20 cellular contexts compared by ENCODE assay signal in genomic region chr13:98401936-98402335, GRCh38.
"Had no signal": no experiment of that assay in that cellular context is flagged by ENCODE, and none has a peak within 500 bp of the region (broad histone marks: within the 10 kb centered on the region; RNA-seq: fewer than 3 reads in every experiment).

No MANE protein-coding gene starts in this region.

- H3K4me3 Mint-ChIP-seq: activated B cell treated with CpG ODN at 0.5 μM for 24 hours; activated CD4-positive, alpha-beta memory T cell treated with anti-CD3 and anti-CD28 coated beads, Interleukin-2, amount 10 ng/mL, durations not matched to agents 7 days and 5 days; activated CD8-positive, alpha-beta memory T cell treated with anti-CD3 and anti-CD28 coated beads, Interleukin-2, amount 10 ng/mL, durations not matched to agents 7 days and 5 days; activated naive CD8-positive, alpha-beta T cell treated with anti-CD3 and anti-CD28 coated beads, Interleukin-2, amount 10 ng/mL, durations not matched to agents 7 days and 5 days; activated T-helper 17 cell treated with anti-CD3 and anti-CD28 coated beads, Interleukin-2, amount 50 U/mL, for 72 hours; naive thymus-derived CD8-positive, alpha-beta T cell had no signal

- H3K27ac Mint-ChIP-seq: activated B cell treated with CpG ODN at 0.5 μM for 24 hours; activated CD4-positive, alpha-beta memory T cell treated with anti-CD3 and anti-CD28 coated beads, Interleukin-2, amount 10 ng/mL, durations not matched to agents 7 days and 5 days; activated CD8-positive, alpha-beta memory T cell treated with anti-CD3 and anti-CD28 coated beads, Interleukin-2, amount 10 ng/mL, durations not matched to agents 7 days and 5 days; activated naive CD8-positive, alpha-beta T cell treated with anti-CD3 and anti-CD28 coated beads, Interleukin-2, amount 10 ng/mL, durations not matched to agents 7 days and 5 days; activated T-helper 17 cell treated with anti-CD3 and anti-CD28 coated beads, Interleukin-2, amount 50 U/mL, for 72 hours had no signal

- H3K27ac ChIP-seq: dorsolateral prefrontal cortex, hepatocyte, tibial artery, uterus had no signal

- DNase-seq: activated B cell treated with CpG ODN at 0.5 μM for 24 hours; activated CD4-positive, alpha-beta memory T cell treated with anti-CD3 and anti-CD28 coated beads, Interleukin-2, amount 10 ng/mL, durations not matched to agents 7 days and 5 days; activated CD4-positive, alpha-beta T cell treated with anti-CD3 and anti-CD28 coated beads for 48 hours; activated CD8-positive, alpha-beta memory T cell treated with anti-CD3 and anti-CD28 coated beads, Interleukin-2, amount 10 ng/mL, durations not matched to agents 7 days and 5 days; activated naive CD4-positive, alpha-beta T cell; activated naive CD8-positive, alpha-beta T cell treated with anti-CD3 and anti-CD28 coated beads, Interleukin-2, amount 10 ng/mL, durations not matched to agents 7 days and 5 days; activated T-cell treated with anti-CD3 and anti-CD28 coated beads, Interleukin-2, amount 50 U/mL, for 1 hour; amygdala; dorsolateral prefrontal cortex; foreskin fibroblast; mesenchymal stem cell; naive thymus-derived CD8-positive, alpha-beta T cell; retina; stimulated activated CD4-positive, alpha-beta T cell treated with anti-CD3 and anti-CD28 coated beads, Interleukin-2, amount 100 ng/mL, for 24 hours; stimulated activated naive CD4-positive, alpha-beta T cell treated with Interleukin-2 at 50 U/mL for 16 hours; substantia nigra; tibial artery; uterus had no signal

- H3K4me1 ChIP-seq: tibial artery, uterus had no signal

- ATAC-seq: activated CD8-positive, alpha-beta memory T cell treated with anti-CD3 and anti-CD28 coated beads, Interleukin-2, amount 10 ng/mL, durations not matched to agents 7 days and 5 days; activated T-helper 17 cell treated with anti-CD3 and anti-CD28 coated beads, Interleukin-2, amount 50 U/mL, for 72 hours; naive thymus-derived CD8-positive, alpha-beta T cell had no signal

- H2AFZ ChIP-seq: hepatocyte had no signal

- H3K9me3 Mint-ChIP-seq: activated B cell treated with CpG ODN at 0.5 μM for 24 hours; activated CD4-positive, alpha-beta memory T cell treated with anti-CD3 and anti-CD28 coated beads, Interleukin-2, amount 10 ng/mL, durations not matched to agents 7 days and 5 days; activated naive CD8-positive, alpha-beta T cell treated with anti-CD3 and anti-CD28 coated beads, Interleukin-2, amount 10 ng/mL, durations not matched to agents 7 days and 5 days; activated T-helper 17 cell treated with anti-CD3 and anti-CD28 coated beads, Interleukin-2, amount 50 U/mL, for 72 hours; naive thymus-derived CD8-positive, alpha-beta T cell had no signal

- H3K27me3 ChIP-seq: hepatocyte, tibial artery, uterus had no signal

- H3K36me3 Mint-ChIP-seq: activated CD8-positive, alpha-beta memory T cell treated with anti-CD3 and anti-CD28 coated beads, Interleukin-2, amount 10 ng/mL, durations not matched to agents 7 days and 5 days; activated naive CD8-positive, alpha-beta T cell treated with anti-CD3 and anti-CD28 coated beads, Interleukin-2, amount 10 ng/mL, durations not matched to agents 7 days and 5 days; naive thymus-derived CD8-positive, alpha-beta T cell had no signal

- H3K9me3 ChIP-seq: tibial artery, uterus had no signal

- H3K4me2 ChIP-seq: hepatocyte had no signal

- H3K36me3 ChIP-seq: uterus had no signal

- H3K4me3 ChIP-seq: dorsolateral prefrontal cortex, hepatocyte, tibial artery, uterus had no signal

- H3K4me1 Mint-ChIP-seq: activated B cell treated with CpG ODN at 0.5 μM for 24 hours; activated CD4-positive, alpha-beta memory T cell treated with anti-CD3 and anti-CD28 coated beads, Interleukin-2, amount 10 ng/mL, durations not matched to agents 7 days and 5 days; activated CD8-positive, alpha-beta memory T cell treated with anti-CD3 and anti-CD28 coated beads, Interleukin-2, amount 10 ng/mL, durations not matched to agents 7 days and 5 days; activated naive CD8-positive, alpha-beta T cell treated with anti-CD3 and anti-CD28 coated beads, Interleukin-2, amount 10 ng/mL, durations not matched to agents 7 days and 5 days; activated T-helper 17 cell treated with anti-CD3 and anti-CD28 coated beads, Interleukin-2, amount 50 U/mL, for 72 hours; naive thymus-derived CD8-positive, alpha-beta T cell had no signal

- H3K79me2 ChIP-seq: hepatocyte had no signal
